ENCODE assay signal across 28 cellular contexts in genomic region chr2:105990624-105991023, GRCh38.
DNase-seq lines count a peak whose midpoint lies in the region; ATAC-seq and TF ChIP-seq lines count a peak whose summit lies in the region.
"Had no signal": no experiment of that assay in that cellular context is flagged by ENCODE, and none has a peak within 500 bp of the region (broad histone marks: within the 10 kb centered on the region; RNA-seq: fewer than 3 reads in every experiment).

No MANE protein-coding gene starts in this region.

- H3K79me2 ChIP-seq in HCT116 (ENCODE audit: insufficient read depth, low read length) = no peaks in the 10 kb centered on the region

- H3K36me3 Mint-ChIP-seq in naive B cell = peaks cover 12 to 41% of the 10 kb centered on the region in 2 donors

- POLR2A ChIA-PET in HCT116 (lab: Charles Lee) = no interaction called here

- H3K4me1 ChIP-seq in HCT116 (ENCODE audit: control insufficient read depth in 1 of 2, insufficient read depth in 2 of 2, low read length in 2 of 2) = no peaks in the 10 kb centered on the region
- H3K4me1 ChIP-seq: prostate gland, sigmoid colon, SJSA1, suprapubic skin had no signal

- DNase-seq in NCI-H748 (lab: John Stamatoyannopoulos, UW; ENCODE audit: unreplicated experiment) = peak; percentile 28
- DNase-seq in NCI-H748 treated with DMSO at 0.1 percent for 48 hours (lab: John Stamatoyannopoulos, UW) = no peak
- DNase-seq in HCT116 (ENCODE audit: low read depth, low spot score) = no peak
- DNase-seq in NCI-H146 treated with DMSO at 0.1 percent for 48 hours (lab: John Stamatoyannopoulos, UW; ENCODE audit: unreplicated experiment) = peak; percentile 54
- peak; percentile 3 for DNase-seq in naive B cell
- DNase-seq in DMS 273 treated with DMSO at 0.1 percent for 48 hours (lab: John Stamatoyannopoulos, UW) = no peak
- DNase-seq in inferior parietal cortex (ENCODE audit: extremely low spot score) = no peak
- DNase-seq: 8988T; activated CD4-positive, alpha-beta T cell treated with anti-CD3 and anti-CD28 coated beads, Interleukin-2, amount 50 U/mL, for 48 hours; activated naive CD8-positive, alpha-beta T cell treated with anti-CD3 and anti-CD28 coated beads for 36 hours; AML-193; aorta; CD4-positive, alpha-beta memory T cell; effector CD4-positive, alpha-beta T cell; HCEC 1CT; NCI-H1092; NCI-H2227 treated with DMSO at 0.1 percent for 48 hours; nucleus accumbens; sigmoid colon; stimulated activated naive B cell treated with anti-CD40 and anti-IgM and Interleukin-4, amounts not matched to agents 10 μg/mL and 1 μg/mL and 100 μg/mL, for 72 hours; T-helper 1 cell had no signal

- H3K27ac Mint-ChIP-seq in naive B cell = peak overlapping the region in 1 of 6 donors; percentile 75
- H3K27ac Mint-ChIP-seq: mesothelial cell of epicardium; stimulated activated naive B cell treated with anti-CD40 and anti-IgM and Interleukin-4, amounts not matched to agents 10 μg/mL and 1 μg/mL and 100 μg/mL, for 72 hours had no signal

- no peak overlapping the region for H3K9ac ChIP-seq in HCT116 (ENCODE audit: low read length)

- CTCF ChIA-PET in HCT116 (lab: Charles Lee) = no interaction called here

- BruUV-seq in HCT116 (replicated peaks; lab: Mats Ljungman, UMichigan) = no TSS peak

- no peak for TF ChIP-seq POLR2A in HCT116 (IDR thresholded peaks at IDR 0.05; ENCODE audit: borderline replicate concordance, extremely low read depth, insufficient read depth, insufficient read length)

- H3K4me1 Mint-ChIP-seq in naive B cell = peaks cover 0 to 5% (median 0%) of the 10 kb centered on the region in 3 donors
- H3K4me1 Mint-ChIP-seq: mesothelial cell of epicardium had no signal

- no peak for ATAC-seq in HCT116
- ATAC-seq in naive B cell (ENCODE audit: low read depth in 2 of 2) = no peak
- no peak for ATAC-seq in GM18870 (IDR thresholded peaks at IDR 0.05; ENCODE audit: unreplicated experiment)
- ATAC-seq: Panc1; stimulated activated naive B cell treated with anti-CD40 and anti-IgM and Interleukin-4, amounts not matched to agents 10 μg/mL and 1 μg/mL and 100 μg/mL, for 72 hours had no signal

- H3K9me3 Mint-ChIP-seq in naive B cell = peaks cover 20 to 50% (median 37%) of the 10 kb centered on the region in 7 donors

- peaks cover 5 to 15% of the 10 kb centered on the region in 2 experiments; a peak in 2 of 4 replicates for H3K9me3 ChIP-seq in HCT116 (ENCODE audit: control insufficient read depth in 1 of 2, insufficient read depth in 1 of 2, low read depth in 1 of 2, low read length in 2 of 2)
- H3K9me3 ChIP-seq: prostate gland had no signal

- H3K4me3 Mint-ChIP-seq in naive B cell = no peak overlapping the region
- H3K4me3 Mint-ChIP-seq: activated naive CD8-positive, alpha-beta T cell treated with anti-CD3 and anti-CD28 coated beads for 36 hours; mesothelial cell of epicardium; stimulated activated naive B cell treated with anti-CD40 and anti-IgM and Interleukin-4, amounts not matched to agents 10 μg/mL and 1 μg/mL and 100 μg/mL, for 72 hours had no signal

- no peak overlapping the region for H3K27ac ChIP-seq in HCT116 (ENCODE audit: low read depth, low read length)
- H3K27ac ChIP-seq: prostate gland, sigmoid colon, SJSA1, suprapubic skin had no signal

- RAD21 ChIA-PET in HCT116 (lab: Charles Lee; ENCODE audit: low non-redundant PET in 1 of 2, low total read pairs in 2 of 2, uncharacterized antibody in 2 of 2, unreplicated experiment in 2 of 2) = no interaction called here

- H3K27me3 Mint-ChIP-seq in naive B cell = peaks cover 0 to 10% (median 5%) of the 10 kb centered on the region in 3 donors
- H3K27me3 Mint-ChIP-seq: activated naive CD8-positive, alpha-beta T cell treated with anti-CD3 and anti-CD28 coated beads for 36 hours; CD4-positive, alpha-beta memory T cell; naive thymus-derived CD8-positive, alpha-beta T cell; stimulated activated naive B cell treated with anti-CD40 and anti-IgM and Interleukin-4, amounts not matched to agents 10 μg/mL and 1 μg/mL and 100 μg/mL, for 72 hours had no signal

- 0 out of 2 replicates have a peak, but pooled peaks have one; percentile 9 for TF ChIP-seq RAD21 in HCT116 (IDR thresholded peaks at IDR 0.05; ENCODE audit: low read depth)

- intact Hi-C loops in HCT116 (cut with micrococcal nuclease) = no loop called here

- no peaks in the 10 kb centered on the region for H3K27me3 ChIP-seq in HCT116 (ENCODE audit: insufficient read depth, low read length)
- H3K27me3 ChIP-seq: sigmoid colon, SJSA1, suprapubic skin had no signal

- H3K36me3 ChIP-seq in HCT116 (ENCODE audit: control insufficient read depth in 1 of 2, insufficient read depth in 2 of 2, low read length in 2 of 2) = no peaks in the 10 kb centered on the region
- H3K36me3 ChIP-seq: prostate gland, sigmoid colon, SJSA1, suprapubic skin had no signal

- no peaks in the 10 kb centered on the region for H3K9me2 ChIP-seq in HCT116 (ENCODE audit: insufficient read depth)

- no peak for TF ChIP-seq CTCF in HCT116 (IDR thresholded peaks at IDR 0.05 in 2 of 3, conservative IDR thresholded peaks at IDR 0.05 in 1 of 3; ENCODE audit: borderline replicate concordance in 1 of 3, insufficient read depth in 1 of 3, low read depth in 2 of 3, low read length in 2 of 3)

- H2AFZ ChIP-seq in HCT116 (ENCODE audit: low read depth, low read length, poor library complexity, severe bottlenecking) = no peak overlapping the region

- H3K4me3 ChIP-seq in HCT116 (replicated peaks in 1 of 2; ENCODE audit: low read depth in 1 of 2, low read length in 2 of 2) = no peak overlapping the region
- H3K4me3 ChIP-seq: prostate gland, sigmoid colon, SJSA1, suprapubic skin had no signal

- H4K20me1 ChIP-seq in HCT116 (ENCODE audit: insufficient read depth) = no peaks in the 10 kb centered on the region

- H3K4me2 ChIP-seq in HCT116 (ENCODE audit: low read length) = no peak overlapping the region

TF ChIP-seq in HCT116, 20 proteins besides CTCF, POLR2A, EP300 and RAD21:
- TF ChIP-seq TCF7L2 (IDR thresholded peaks at IDR 0.05; ENCODE audit: borderline replicate concordance, extremely low read depth, insufficient read depth, insufficient read length) = no peak
- no peak for TF ChIP-seq MAX (IDR thresholded peaks at IDR 0.05)
- TF ChIP-seq SP1 (IDR thresholded peaks at IDR 0.05; ENCODE audit: low read depth) = no peak
- TF ChIP-seq EZH2phosphoT487 (IDR thresholded peaks at IDR 0.05; ENCODE audit: borderline replicate concordance) = no peak
- TF ChIP-seq POLR2AphosphoS5 (IDR thresholded peaks at IDR 0.05; ENCODE audit: low read depth, low read length) = no peak
- TF ChIP-seq JUND (IDR thresholded peaks at IDR 0.05) = no peak
- TF ChIP-seq EZH2 (IDR thresholded peaks at IDR 0.05) = no peak
- no peak for TF ChIP-seq ZFX (IDR thresholded peaks at IDR 0.05)
- no peak for TF ChIP-seq ZNF274 (IDR thresholded peaks at IDR 0.05; ENCODE audit: low read depth, low read length)
- no peak for TF ChIP-seq ELF1 (IDR thresholded peaks at IDR 0.05; ENCODE audit: borderline replicate concordance, low read depth)
- no peak for TF ChIP-seq CEBPB (IDR thresholded peaks at IDR 0.05; ENCODE audit: low read depth)
- TF ChIP-seq FOSL1 (IDR thresholded peaks at IDR 0.05; ENCODE audit: low read depth) = no peak
- TF ChIP-seq REST (IDR thresholded peaks at IDR 0.05; ENCODE audit: low read depth) = no peak

Comparison
In these comparisons a context has a peak if more than half of its experiments do, and no peak if none do; other contexts are left out.
1. DNase-seq: peak in NCI-H748 (single experiment), NCI-H146 treated with DMSO at 0.1 percent for 48 hours (single experiment) and naive B cell (single experiment); none in NCI-H748 treated with DMSO at 0.1 percent for 48 hours (single experiment), HCT116 (single experiment), DMS 273 treated with DMSO at 0.1 percent for 48 hours (single experiment) and inferior parietal cortex (single experiment).